8 cellular contexts compared by ENCODE assay signal in genomic region chr12:8914033-8914715, GRCh38. TPM values are rescaled to one million over a fixed set of nuclear protein-coding genes. Genes with fewer than 3 reads are reported as not detected.
DNase-seq lines count a peak whose midpoint lies in the region; ATAC-seq and TF ChIP-seq lines count a peak whose summit lies in the region.
"Not testable (repeated sequence)": the region's sequence is repeated elsewhere in the genome, so short reads cannot be mapped to it uniquely, and the experiment has no call there.

TSS of gene PHC1 (plus strand) at chr12:8914509. CDS start at chr12:8917678, 3,169 bp downstream.

- peak; percentile 55 for DNase-seq in DMS153 (lab: John Stamatoyannopoulos, UW)
- peak; percentile 7 to 19 for DNase-seq in Kasumi-1 (lab: John Stamatoyannopoulos, UW)
- DNase-seq in RWPE2 (ENCODE audit: low spot score): peak; percentile 33
- DNase-seq in activated T-helper 9 cell treated with anti-CD3 and anti-CD28 coated beads, Interleukin-2, amount 50 U/mL, for 16 hours (ENCODE audit: low read depth): peak; percentile 70
- peak; percentile 74 for DNase-seq in fibroblast of gingiva (ENCODE audit: low read depth)
- peak; percentile 77 for DNase-seq in myocyte (ENCODE audit: low read depth)
- DNase-seq in stimulated activated CD8-positive, alpha-beta memory T cell treated with anti-CD3 and anti-CD28 coated beads, Interleukin-4, amount 100 ng/mL, for 4 hours (ENCODE audit: low read depth in 2 of 2, low spot score in 1 of 2): peak; percentile 43 to 66

- not testable (repeated sequence) for H3K4me1 ChIP-seq in RWPE2 (ENCODE audit: insufficient read depth, poor library complexity, severe bottlenecking)

- ATAC-seq in GM21825 (IDR thresholded peaks at IDR 0.05; ENCODE audit: unreplicated experiment) (peak; percentile 55), RWPE2 (ENCODE audit: low read depth) (peak; percentile 53)

- not testable (repeated sequence) for H3K9me3 ChIP-seq in RWPE2 (ENCODE audit: severe bottlenecking)

- H3K36me3 ChIP-seq in RWPE2 (ENCODE audit: low read depth): not testable (repeated sequence)

- not testable (repeated sequence) for TF ChIP-seq CTCF in RWPE2 (IDR thresholded peaks at IDR 0.05; ENCODE audit: poor library complexity, severe bottlenecking)

- H3K27me3 ChIP-seq in RWPE2 (ENCODE audit: insufficient read depth, poor library complexity, severe bottlenecking): not testable (repeated sequence)

- H3K27ac ChIP-seq in RWPE2 (ENCODE audit: poor library complexity, severe bottlenecking): peak within 1 kb of the TSS; percentile 75

- H3K4me3 ChIP-seq in RWPE2 (ENCODE audit: severe bottlenecking): peak within 1 kb of the TSS; percentile 51

RNA-seq across cellular contexts. Expression of gene PHC1, which starts in this region (rescaled TPM):
- 12.6 TPM in 2 replicates for total RNA-seq in myocyte
- polyA plus RNA-seq in myocyte (2012): 16.4 TPM

Comparison
In these comparisons a context has a peak if more than half of its experiments do, and no peak if none do; other contexts are left out.
1. Peak in every context shown above with its lines: DNase-seq, ATAC-seq, H3K4me3 ChIP-seq and H3K27ac ChIP-seq.
2. DNase-seq: peak in every context shown above with its lines; median percentile 77 in myocyte; 74 in fibroblast of gingiva; 70 in activated T-helper 9 cell treated with anti-CD3 and anti-CD28 coated beads, Interleukin-2, amount 50 U/mL, for 16 hours; 55 in DMS153; 54 in stimulated activated CD8-positive, alpha-beta memory T cell treated with anti-CD3 and anti-CD28 coated beads, Interleukin-4, amount 100 ng/mL, for 4 hours; 33 in RWPE2; 13 in Kasumi-1.